ENCODE assay signal across 2 cellular contexts in genomic region chr7:132380065-132380464, GRCh38.
TF ChIP-seq lines count a peak whose summit lies in the region.

No MANE protein-coding gene starts in this region.

TF ChIP-seq in GM23338, 12 proteins besides CTCF, POLR2A, EP300 and RAD21 (continued from another document):
- no peak for TF ChIP-seq ZNF462 (CRISPR knock-in tag; IDR thresholded peaks at IDR 0.05)
- TF ChIP-seq STAT1 (IDR thresholded peaks at IDR 0.05; ENCODE audit: unreplicated experiment), result no peak
- no peak for TF ChIP-seq ZNF114 (CRISPR knock-in tag; IDR thresholded peaks at IDR 0.05)
- no peak for TF ChIP-seq EZH2 (IDR thresholded peaks at IDR 0.05; ENCODE audit: low read depth, unreplicated experiment)
- no peak for TF ChIP-seq REST (IDR thresholded peaks at IDR 0.05; ENCODE audit: unreplicated experiment)
- TF ChIP-seq CREB1 (CRISPR knock-in tag; IDR thresholded peaks at IDR 0.05; ENCODE audit: low read depth), result no peak
- no peak for TF ChIP-seq ZNF331 (CRISPR knock-in tag; IDR thresholded peaks at IDR 0.05; ENCODE audit: low read depth)
- TF ChIP-seq POLR2AphosphoS5 (IDR thresholded peaks at IDR 0.05; ENCODE audit: low read depth), result no peak
- TF ChIP-seq ETS1 (IDR thresholded peaks at IDR 0.05), result no peak
- no peak for TF ChIP-seq EZH2phosphoT487 (IDR thresholded peaks at IDR 0.05; ENCODE audit: unreplicated experiment)
- no peak for TF ChIP-seq JUNB (IDR thresholded peaks at IDR 0.05; ENCODE audit: unreplicated experiment)

TF ChIP-seq in liver, 16 proteins besides CTCF, POLR2A, EP300 and RAD21 (continued from another document):
- no peak for TF ChIP-seq ZBTB33 (IDR thresholded peaks at IDR 0.05)
- TF ChIP-seq MAX (IDR thresholded peaks at IDR 0.05), result peak; percentile 60
